25 cellular contexts compared by ENCODE assay signal in genomic region chr15:99696096-99696495, GRCh38.
"Had no signal": no experiment of that assay in that cellular context is flagged by ENCODE, and none has a peak within 500 bp of the region (broad histone marks: within the 10 kb centered on the region; RNA-seq: fewer than 3 reads in every experiment).

No MANE protein-coding gene starts in this region.

- H3K27ac ChIP-seq: adrenal gland, body of pancreas, esophagus muscularis mucosa, foreskin keratinocyte, pancreas, prostate gland, suprapubic skin, tibial nerve had no signal

- H3K4me3 ChIP-seq: adrenal gland, body of pancreas, esophagus muscularis mucosa, pancreas, prostate gland, suprapubic skin, tibial nerve had no signal

- H3K4me1 ChIP-seq: adrenal gland, foreskin keratinocyte, pancreas, prostate gland, suprapubic skin, tibial nerve had no signal

- H3K36me3 ChIP-seq: prostate gland had no signal

- H3K9me3 ChIP-seq: adrenal gland, body of pancreas, esophagus muscularis mucosa, pancreas, prostate gland, suprapubic skin, tibial nerve had no signal

- ATAC-seq: activated CD4-positive, alpha-beta T cell treated with anti-CD3 and anti-CD28 coated beads for 36 hours; activated CD8-positive, alpha-beta memory T cell treated with anti-CD3 and anti-CD28 coated beads, Interleukin-2, amount 10 ng/mL, durations not matched to agents 7 days and 5 days; activated CD8-positive, alpha-beta T cell treated with anti-CD3 and anti-CD28 coated beads, Interleukin-2, amount 10 ng/mL, durations not matched to agents 7 days and 5 days; activated naive CD4-positive, alpha-beta T cell treated with anti-CD3 and anti-CD28 coated beads, Interleukin-2, amount 50 U/mL, for 72 hours; activated T-cell treated with anti-CD3 and anti-CD28 coated beads, Interleukin-2, amount 50 U/mL, for 72 hours; body of pancreas; foreskin keratinocyte; naive thymus-derived CD8-positive, alpha-beta T cell; pancreas had no signal

- H3K27me3 ChIP-seq: adrenal gland, body of pancreas, esophagus muscularis mucosa, foreskin keratinocyte, pancreas, suprapubic skin, tibial nerve had no signal

- DNase-seq: activated CD4-positive, alpha-beta T cell treated with anti-CD3 and anti-CD28 coated beads for 36 hours; activated CD4-positive, CD25-positive, alpha-beta regulatory T cell; activated CD8-positive, alpha-beta memory T cell treated with anti-CD3 and anti-CD28 coated beads, Interleukin-2, amount 10 ng/mL, durations not matched to agents 7 days and 5 days; activated CD8-positive, alpha-beta T cell treated with anti-CD3 and anti-CD28 coated beads, Interleukin-2, amount 10 ng/mL, durations not matched to agents 7 days and 5 days; activated naive CD4-positive, alpha-beta T cell; activated T-cell treated with anti-CD3 and anti-CD28 coated beads, Interleukin-2, amount 50 U/mL, for 72 hours; adrenal gland; aorta; body of pancreas; cortex of kidney; endodermal cell; foreskin keratinocyte; mesenchymal stem cell; naive thymus-derived CD8-positive, alpha-beta T cell; nucleus accumbens; pancreas; stimulated activated CD4-positive, alpha-beta T cell treated with anti-CD3 and anti-CD28 coated beads, Interleukin-15, amount 100 ng/mL, for 24 hours; stimulated activated CD4-positive, alpha-beta T cell treated with anti-CD3 and anti-CD28 coated beads, Interleukin-2, amount 100 ng/mL, for 24 hours; stimulated activated naive CD4-positive, alpha-beta T cell; T-helper 1 cell had no signal
